Comparison of ENCODE assay signal across 18 cellular contexts in genomic region chr5:15693036-15693728, GRCh38.
"Had no signal": no experiment of that assay in that cellular context is flagged by ENCODE, and none has a peak within 500 bp of the region (broad histone marks: within the 10 kb centered on the region; RNA-seq: fewer than 3 reads in every experiment).

No MANE protein-coding gene starts in this region.

- ATAC-seq: gastrocnemius medialis; pancreas; right lobe of liver; stimulated activated naive B cell treated with anti-CD40 and anti-IgM and Interleukin-4, amounts not matched to agents 10 μg/mL and 1 μg/mL and 100 μg/mL, for 72 hours had no signal

- H3K36me3 ChIP-seq: colonic mucosa, gastrocnemius medialis, heart left ventricle, pancreas, right lobe of liver, thoracic aorta had no signal

- H3K4me1 Mint-ChIP-seq: immature natural killer cell; naive B cell; stimulated activated naive B cell treated with anti-CD40 and anti-IgM and Interleukin-4, amounts not matched to agents 10 μg/mL and 1 μg/mL and 100 μg/mL, for 72 hours had no signal

- H3K9me3 ChIP-seq: colonic mucosa, gastrocnemius medialis, heart left ventricle, pancreas, right lobe of liver, thoracic aorta had no signal

- DNase-seq: activated CD4-positive, alpha-beta T cell treated with anti-CD3 and anti-CD28 coated beads, Interleukin-2, amount 50 U/mL, for 1 hour; activated CD8-positive, alpha-beta memory T cell treated with anti-CD3 and anti-CD28 coated beads, Interleukin-2, amount 50 U/mL, for 48 hours; activated effector memory CD4-positive, alpha-beta T cell treated with Interleukin-2 at 50 U/mL for 16 hours; activated naive CD4-positive, alpha-beta T cell treated with anti-CD3 and anti-CD28 coated beads, Interleukin-2, amount 50 U/mL, for 16 hours; activated T-cell treated with anti-CD3 and anti-CD28 coated beads, Interleukin-2, amount 50 U/mL, for 48 hours; colonic mucosa; erythroblast; gastrocnemius medialis; heart left ventricle; immature natural killer cell; left ventricle myocardium superior; naive B cell; pancreas; right lobe of liver; stimulated activated naive B cell treated with anti-CD40 and anti-IgM and Interleukin-4, amounts not matched to agents 10 μg/mL and 1 μg/mL and 100 μg/mL, for 72 hours; T-helper 1 cell; T-helper 9 cell had no signal

- H3K27ac ChIP-seq: colonic mucosa, gastrocnemius medialis, pancreas, right lobe of liver had no signal

- H3K27me3 Mint-ChIP-seq: naive B cell; stimulated activated naive B cell treated with anti-CD40 and anti-IgM and Interleukin-4, amounts not matched to agents 10 μg/mL and 1 μg/mL and 100 μg/mL, for 72 hours had no signal

- H3K4me3 Mint-ChIP-seq: immature natural killer cell; naive B cell; stimulated activated naive B cell treated with anti-CD40 and anti-IgM and Interleukin-4, amounts not matched to agents 10 μg/mL and 1 μg/mL and 100 μg/mL, for 72 hours had no signal

- H3K4me3 ChIP-seq: colonic mucosa, gastrocnemius medialis, heart left ventricle, pancreas, right lobe of liver, thoracic aorta had no signal

- FAIRE-seq: pancreas had no signal

- H3K36me3 Mint-ChIP-seq: immature natural killer cell; naive B cell; stimulated activated naive B cell treated with anti-CD40 and anti-IgM and Interleukin-4, amounts not matched to agents 10 μg/mL and 1 μg/mL and 100 μg/mL, for 72 hours had no signal

- H3K27ac Mint-ChIP-seq: immature natural killer cell; naive B cell; stimulated activated naive B cell treated with anti-CD40 and anti-IgM and Interleukin-4, amounts not matched to agents 10 μg/mL and 1 μg/mL and 100 μg/mL, for 72 hours had no signal

- H3K4me1 ChIP-seq: colonic mucosa, pancreas, right lobe of liver had no signal

- H3K27me3 ChIP-seq: colonic mucosa, gastrocnemius medialis, heart left ventricle, pancreas, right lobe of liver had no signal
